Comparison of ENCODE assay signal across 20 cellular contexts in the genomic region with DNA sequence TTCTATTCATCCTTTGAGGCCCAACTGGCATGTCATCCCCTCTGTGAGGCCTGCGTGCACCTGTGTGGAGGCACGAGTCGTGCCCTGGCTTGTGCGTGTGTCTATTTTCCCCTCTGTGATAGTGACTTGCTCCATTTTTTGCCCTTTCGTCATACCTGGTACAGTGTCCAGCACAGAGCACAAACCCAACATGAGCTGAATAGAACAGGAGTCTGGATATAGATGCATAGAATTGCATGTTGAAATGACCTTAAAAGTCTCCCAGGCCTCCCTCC. TPM values are rescaled to one million over a fixed set of nuclear protein-coding genes. Genes with fewer than 3 reads are reported as not detected.
"Had no signal": no experiment of that assay in that cellular context is flagged by ENCODE, and none has a peak within 500 bp of the region (broad histone marks: within the 10 kb centered on the region; RNA-seq: fewer than 3 reads in every experiment).

No MANE protein-coding gene starts in this region.

- H3K27me3 ChIP-seq: hepatocyte, pancreas, testis had no signal

- H3K9me3 ChIP-seq: pancreas, testis had no signal

- H3K27ac ChIP-seq: coronary artery, dorsolateral prefrontal cortex, esophagus muscularis mucosa, hepatocyte, pancreas, spleen, testis, tibial nerve had no signal

- H3K4me3 ChIP-seq: coronary artery, dorsolateral prefrontal cortex, esophagus muscularis mucosa, hepatocyte, pancreas, spleen, testis, tibial nerve had no signal

- H3K4me1 ChIP-seq: pancreas, spleen, testis, tibial nerve had no signal

- H2AFZ ChIP-seq: hepatocyte had no signal

- H3K4me2 ChIP-seq: hepatocyte had no signal

- H3K36me3 ChIP-seq: esophagus muscularis mucosa, pancreas, spleen, tibial nerve had no signal

- FAIRE-seq: pancreas had no signal

- H3K79me2 ChIP-seq: hepatocyte had no signal

- DNase-seq: effector CD8-positive, alpha-beta T cell; foreskin fibroblast; kidney glomerular epithelial cell; mesendoderm; naive B cell; occipital lobe; stimulated activated CD4-positive, alpha-beta T cell treated with anti-CD3 and anti-CD28 coated beads, Interleukin-15, amount 100 ng/mL, for 24 hours; stimulated activated CD4-positive, alpha-beta T cell treated with anti-CD3 and anti-CD28 coated beads, Interleukin-1b, Interleukin-23, amount 100 ng/mL, for 48 hours; stimulated activated CD4-positive, alpha-beta T cell treated with anti-CD3 and anti-CD28 coated beads, Interleukin-4, amount 100 ng/mL, for 24 hours; testis had no signal

- ATAC-seq: pancreas; right cardiac atrium; stimulated activated memory B cell treated with anti-CD40 and anti-IgM and Interleukin-4, amounts not matched to agents 10 μg/mL and 1 μg/mL and 100 μg/mL, for 72 hours had no signal

RNA-seq across cellular contexts. Expression of a gene that starts 32.5 kb away (rescaled TPM):
- total RNA-seq: lung microvascular endothelial cell, occipital lobe had no signal

RNA-seq across cellular contexts. Expression of a gene that starts 54.1 kb away (rescaled TPM):
- total RNA-seq: lung microvascular endothelial cell, occipital lobe, tibial nerve had no signal
